1 cellular context compared by ENCODE assay signal in genomic region chr14:75293920-75294648, GRCh38.
TF ChIP-seq lines count a peak whose summit lies in the region.

No MANE protein-coding gene starts in this region.

TF ChIP-seq in GM12878, 131 proteins besides CTCF, POLR2A, EP300 and RAD21 (continued from another document):
- TF ChIP-seq TCF12 (IDR thresholded peaks at IDR 0.05; ENCODE audit: low read depth, low read length) (0 out of 2 replicates have a peak, but pooled peaks have one; percentile 26), HCFC1 (IDR thresholded peaks at IDR 0.05; ENCODE audit: low read length) (no peak), RAD51 (IDR thresholded peaks at IDR 0.05) (no peak), NRF1 (conservative IDR thresholded peaks at IDR 0.05; ENCODE audit: low read depth, low read length) (no peak), KLF5 (IDR thresholded peaks at IDR 0.05; ENCODE audit: partially characterized antibody) (no peak), SREBF2 (IDR thresholded peaks at IDR 0.05; ENCODE audit: low read length) (no peak)
